ENCODE assay signal across 14 cellular contexts in the genomic region with DNA sequence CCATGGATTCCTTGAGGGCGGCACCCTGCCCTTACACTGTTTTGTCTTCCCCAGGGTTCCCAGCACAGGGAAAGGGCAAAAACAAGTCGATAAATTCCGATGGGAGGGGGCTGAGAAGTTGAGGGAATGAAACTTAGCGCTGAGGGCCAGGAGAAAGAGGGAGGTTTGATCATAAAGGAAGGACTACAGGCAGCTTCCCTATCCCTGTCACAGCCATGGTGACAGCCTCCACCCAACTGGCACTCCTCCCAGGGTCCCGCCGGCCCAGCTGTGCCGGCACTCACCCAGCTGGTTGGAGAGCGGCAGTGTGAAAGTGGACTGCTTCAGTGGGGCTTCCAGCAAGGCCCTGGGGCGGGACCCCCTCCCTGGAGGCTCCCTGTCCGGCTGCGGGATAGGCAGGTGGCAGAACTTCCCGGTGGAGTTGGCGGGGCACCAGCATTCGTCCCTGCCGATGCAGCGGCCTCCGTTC. TPM values are rescaled to one million over a fixed set of nuclear protein-coding genes. Genes with fewer than 3 reads are reported as not detected.
DNase-seq lines count a peak whose midpoint lies in the region; ATAC-seq and TF ChIP-seq lines count a peak whose summit lies in the region.
"Had no signal": no experiment of that assay in that cellular context is flagged by ENCODE, and none has a peak within 500 bp of the region (broad histone marks: within the 10 kb centered on the region; RNA-seq: fewer than 3 reads in every experiment).

No MANE protein-coding gene starts in this region.

- no peaks in the 10 kb centered on the region for H3K36me3 Mint-ChIP-seq in mesothelial cell of epicardium
- H3K36me3 Mint-ChIP-seq in activated CD4-positive, alpha-beta T cell treated with anti-CD3 and anti-CD28 coated beads, Interleukin-2, amount 10 ng/mL, durations not matched to agents 7 days and 5 days (ENCODE audit: low read depth), result no peaks in the 10 kb centered on the region

- H4K20me1 ChIP-seq in IMR-90 (ENCODE audit: insufficient read depth, low read length), result no peaks in the 10 kb centered on the region

- H3K56ac ChIP-seq in IMR-90 (ENCODE audit: extremely low read depth, insufficient read depth, low read length), result no peak overlapping the region

- H3K4me1 Mint-ChIP-seq in mesothelial cell of epicardium, result peaks cover 14% of the 10 kb centered on the region
- no peaks in the 10 kb centered on the region for H3K4me1 Mint-ChIP-seq in activated CD4-positive, alpha-beta T cell treated with anti-CD3 and anti-CD28 coated beads, Interleukin-2, amount 10 ng/mL, durations not matched to agents 7 days and 5 days

- no peaks in the 10 kb centered on the region for H3K9me3 Mint-ChIP-seq in mesothelial cell of epicardium
- no peaks in the 10 kb centered on the region for H3K9me3 Mint-ChIP-seq in activated CD4-positive, alpha-beta T cell treated with anti-CD3 and anti-CD28 coated beads, Interleukin-2, amount 10 ng/mL, durations not matched to agents 7 days and 5 days
- H3K9me3 Mint-ChIP-seq: activated T-helper 2 cell treated with anti-CD3 and anti-CD28 coated beads, Interferon-gamma antibody, Interleukin-2, Interleukin-4, amounts not matched to agents 10 μg/mL and 5 μg/mL and 100 μg/mL, durations not matched to agents 14 hours and 24 hours and 36 hours had no signal

- TF ChIP-seq CTCF in IMR-90 (conservative IDR thresholded peaks at IDR 0.05; ENCODE audit: low read depth, low read length) (no peak), esophagus squamous epithelium (IDR thresholded peaks at IDR 0.05) (no peak), mesothelial cell of epicardium (IDR thresholded peaks at IDR 0.05; ENCODE audit: unreplicated experiment) (no peak)

- H3K9ac ChIP-seq in IMR-90 (ENCODE audit: low read depth, low read length), result no peak overlapping the region

- H3K36me3 ChIP-seq in IMR-90 (ENCODE audit: control insufficient read depth, insufficient read depth, low read length), result peaks cover 4% of the 10 kb centered on the region; the same call in 1 of the 2 replicates
- peaks cover 0 to 35% (median 4%) of the 10 kb centered on the region in 3 donors for H3K36me3 ChIP-seq in esophagus squamous epithelium

- CTCF ChIA-PET in IMR-90 (lab: Yijun Ruan, JAX), result no interaction called here
- CTCF ChIA-PET in activated CD4-positive, alpha-beta T cell treated with anti-CD3 and anti-CD28 coated beads, Interleukin-2, amount 10 ng/mL, durations not matched to agents 7 days and 5 days (lab: Charles Lee), result no interaction called here

- H4K5ac ChIP-seq in IMR-90 (ENCODE audit: low read depth, low read length), result peak overlapping the region; percentile 35; the same call in 1 of the 2 replicates

- H2BK120ac ChIP-seq in IMR-90 (ENCODE audit: low read depth, low read length), result no peak overlapping the region

- 49% methylated on average over 10 of the region's 17 CpGs; no CpG with 5 or more reads in 1 of the 2 experiments for WGBS in IMR-90 (ENCODE audit: extremely low coverage in 2 of 2, insufficient read length in 1 of 2), 2 experiments
- 59 to 64% methylated on average over 6 to 16 of the region's 17 CpGs for WGBS in esophagus squamous epithelium, 2 donors

- no peak overlapping the region for H3K14ac ChIP-seq in IMR-90 (replicated peaks; ENCODE audit: low read depth, low read length)

- H2AFZ ChIP-seq in IMR-90 (replicated peaks; ENCODE audit: low read length, poor library complexity), result no peak overlapping the region

- H3K9me1 ChIP-seq in IMR-90 (ENCODE audit: insufficient read depth, low read length), result peaks cover 11% of the 10 kb centered on the region

- H2AK9ac ChIP-seq in IMR-90 (replicated peaks; ENCODE audit: low read depth, low read length, poor library complexity), result peak overlapping the region; percentile 22

- peaks cover under 1% of the 10 kb centered on the region; the same call in 1 of the 2 replicates for H3K9me3 ChIP-seq in IMR-90 (ENCODE audit: control insufficient read depth, insufficient read depth, low read length)
- no peaks in the 10 kb centered on the region for H3K9me3 ChIP-seq in esophagus squamous epithelium

- no peak overlapping the region for H3K4me2 ChIP-seq in IMR-90 (ENCODE audit: low read depth, low read length)

- POLR2A ChIA-PET in IMR-90 (lab: Charles Lee; ENCODE audit: unreplicated experiment), result no interaction called here
- POLR2A ChIA-PET in activated CD4-positive, alpha-beta T cell treated with anti-CD3 and anti-CD28 coated beads, Interleukin-2, amount 10 ng/mL, durations not matched to agents 7 days and 5 days (lab: Charles Lee), result no interaction called here

- H2AK5ac ChIP-seq in IMR-90 (ENCODE audit: low read depth, low read length), result no peak overlapping the region; the same call in 1 of the 2 replicates

- intact Hi-C loops in IMR-90 (cut with micrococcal nuclease), result no loop called here
- intact Hi-C loops in esophagus squamous epithelium (cut with DNase I), result no loop called here

- TF ChIP-seq RAD21 in IMR-90 (IDR thresholded peaks at IDR 0.05; ENCODE audit: low read length), result no peak

- dilution Hi-C loops in IMR-90 (cut with HindIII; ENCODE audit: low sequenced_read_pairs, unreplicated experiment), result no loop called here

- H3K4me3 ChIP-seq in IMR-90 (ENCODE audit: insufficient read depth, low read depth, low read length) (no peak overlapping the region), esophagus squamous epithelium (no peak overlapping the region)

- H3K27ac ChIP-seq in IMR-90 (ENCODE audit: insufficient read depth, low read length), result no peak overlapping the region
- H3K27ac ChIP-seq in esophagus squamous epithelium, result peak overlapping the region in 3 of 4 donors; percentile 34 to 70 (median 58)
- H3K27ac ChIP-seq in substantia nigra (ENCODE audit: low read depth, low read length, poor library complexity, severe bottlenecking), result no peak overlapping the region

- H3K23ac ChIP-seq in IMR-90 (ENCODE audit: low read depth, low read length), result 0 out of 2 replicates have a peak overlapping the region, but pooled peaks have one; percentile 32

- DNase-seq in IMR-90 (no peak), esophagus squamous epithelium (lab: John Stamatoyannopoulos, UW) (no peak), mesothelial cell of epicardium (ENCODE audit: low spot score in 2 of 2, unreplicated experiment in 2 of 2) (no peak), substantia nigra (lab: John Stamatoyannopoulos, UW) (peak in 28 of 49 donors; percentile 12 to 67 (median 30)), NCI-H526 treated with DMSO at 0.1 percent for 48 hours (lab: John Stamatoyannopoulos, UW) (no peak)
- no peak for DNase-seq in activated CD4-positive, alpha-beta T cell treated with anti-CD3 and anti-CD28 coated beads, Interleukin-2, amount 10 ng/mL, durations not matched to agents 7 days and 5 days
- DNase-seq: AML-193; effector memory CD4-positive, alpha-beta T cell; foreskin melanocyte; NCI-H2227 treated with DMSO at 0.1 percent for 48 hours; trophoblast cell had no signal

- BruUV-seq in IMR-90 (replicated peaks; lab: Mats Ljungman, UMichigan), result no TSS peak

- H3K4me1 ChIP-seq in IMR-90 (ENCODE audit: control insufficient read depth, insufficient read depth, low read length) (peaks cover 23% of the 10 kb centered on the region), esophagus squamous epithelium (peaks cover 16 to 51% (median 26%) of the 10 kb centered on the region in 3 donors)

- no peak overlapping the region for H3K4me3 Mint-ChIP-seq in mesothelial cell of epicardium
- no peak overlapping the region for H3K4me3 Mint-ChIP-seq in activated CD4-positive, alpha-beta T cell treated with anti-CD3 and anti-CD28 coated beads, Interleukin-2, amount 10 ng/mL, durations not matched to agents 7 days and 5 days

- peak overlapping the region in 1 of 2 experiments; percentile 56; a peak in 1 of 4 replicates for H4K8ac ChIP-seq in IMR-90 (ENCODE audit: low read depth in 2 of 2, low read length in 2 of 2)

- no peak overlapping the region for H2BK5ac ChIP-seq in IMR-90 (ENCODE audit: low read depth, low read length, poor library complexity, severe bottlenecking)

- ATAC-seq in IMR-90 (ENCODE audit: low read depth), result no peak; the same call in 1 of the 2 replicates
- ATAC-seq in GM18505 (IDR thresholded peaks at IDR 0.05; ENCODE audit: unreplicated experiment), result no peak
- ATAC-seq in HG02870 (IDR thresholded peaks at IDR 0.05; ENCODE audit: unreplicated experiment), result no peak

- H3K4ac ChIP-seq in IMR-90 (ENCODE audit: low read depth, low read length), result peak overlapping the region; percentile 27; the same call in 1 of the 2 replicates

- H3K18ac ChIP-seq in IMR-90 (ENCODE audit: low read depth, low read length), result no peak overlapping the region

- TF ChIP-seq POLR2A in IMR-90 (IDR thresholded peaks at IDR 0.05; ENCODE audit: low read depth, low read length) (no peak), esophagus squamous epithelium (IDR thresholded peaks at IDR 0.05) (no peak), GM18505 (IDR thresholded peaks at IDR 0.05; ENCODE audit: borderline replicate concordance, extremely low read depth, insufficient read depth, insufficient read length) (no peak)

- no peak overlapping the region for H2BK15ac ChIP-seq in IMR-90 (ENCODE audit: low read depth, low read length)

- peak overlapping the region; percentile 12 for H3K27ac Mint-ChIP-seq in mesothelial cell of epicardium
- no peak overlapping the region for H3K27ac Mint-ChIP-seq in activated CD4-positive, alpha-beta T cell treated with anti-CD3 and anti-CD28 coated beads, Interleukin-2, amount 10 ng/mL, durations not matched to agents 7 days and 5 days
- H3K27ac Mint-ChIP-seq: activated T-helper 2 cell treated with anti-CD3 and anti-CD28 coated beads, Interferon-gamma antibody, Interleukin-2, Interleukin-4, amounts not matched to agents 10 μg/mL and 5 μg/mL and 100 μg/mL, durations not matched to agents 14 hours and 24 hours and 36 hours had no signal

- H3K27me3 Mint-ChIP-seq in mesothelial cell of epicardium (ENCODE audit: low read depth), result no peaks in the 10 kb centered on the region
- H3K27me3 Mint-ChIP-seq in activated CD4-positive, alpha-beta T cell treated with anti-CD3 and anti-CD28 coated beads, Interleukin-2, amount 10 ng/mL, durations not matched to agents 7 days and 5 days, result peaks cover 3% of the 10 kb centered on the region

- H3K27me3 ChIP-seq in IMR-90 (ENCODE audit: control insufficient read depth, insufficient read depth, low read length), result no peaks in the 10 kb centered on the region
- no peaks in the 10 kb centered on the region for H3K27me3 ChIP-seq in esophagus squamous epithelium

- H3K79me1 ChIP-seq in IMR-90 (ENCODE audit: low read depth in 1 of 2, low read length in 2 of 2), result peaks cover 0 to 23% of the 10 kb centered on the region in 2 experiments; a peak in 2 of 4 replicates

- peak overlapping the region; percentile 5; the same call in 1 of the 2 replicates for H2BK20ac ChIP-seq in IMR-90 (ENCODE audit: low read depth, low read length)

- 0 out of 2 replicates have a peak overlapping the region, but pooled peaks have one; percentile 18 for H4K91ac ChIP-seq in IMR-90 (ENCODE audit: insufficient read depth, low read depth, low read length)

- in situ Hi-C loops in IMR-90 (cut with MboI; ENCODE audit: low sequenced_read_pairs), result no loop called here

RNA-seq across cellular contexts. Expression of gene ISCA2, which starts 58.4 kb away (rescaled TPM):
- total RNA-seq in IMR-90 (2012; rRNA removed), result 5.4 and 9.2 TPM in 2 replicates
- 25.7 and 25.8 TPM in 2 replicates for polyA plus RNA-seq in IMR-90 (2012; rRNA removed)
- 2.7 and 5.1 TPM in 2 replicates for polyA plus RNA-seq in IMR-90 (2012; cell fraction: cytosol; rRNA removed)
- 1.3 and 5.5 TPM in 2 replicates for polyA plus RNA-seq in IMR-90 (2012; cell fraction: nucleus; rRNA removed; ENCODE audit: low replicate concordance)
- 10 to 100 TPM in 1 of 4 donors, 1 to 10 TPM in 3; 4.6 to 15.1 (median 6.2) TPM for total RNA-seq in esophagus squamous epithelium
- total RNA-seq in mesothelial cell of epicardium, result 24.0 to 25.4 TPM (median 24.1 TPM) in 3 replicates
- total RNA-seq in activated CD4-positive, alpha-beta T cell treated with anti-CD3 and anti-CD28 coated beads, Interleukin-2, amount 10 ng/mL, durations not matched to agents 7 days and 5 days, result 10 to 100 TPM; 30.1 to 30.4 TPM

RNA-seq across cellular contexts. Expression of gene NPC2, which starts 58.8 kb away (rescaled TPM):
- total RNA-seq in IMR-90 (2012; rRNA removed), result 123 and 210 TPM in 2 replicates
- polyA plus RNA-seq in IMR-90 (2012; rRNA removed), result 272 and 273 TPM in 2 replicates
- polyA plus RNA-seq in IMR-90 (2012; cell fraction: cytosol; rRNA removed), result 197 and 369 TPM in 2 replicates
- polyA plus RNA-seq in IMR-90 (2012; cell fraction: nucleus; rRNA removed; ENCODE audit: low replicate concordance), result 66.2 and 72.0 TPM in 2 replicates
- total RNA-seq in esophagus squamous epithelium, result 100 to 1,000 TPM; 174 to 331 (median 251) TPM
- total RNA-seq in mesothelial cell of epicardium, result 178 to 194 TPM (median 178 TPM) in 3 replicates
- total RNA-seq in activated CD4-positive, alpha-beta T cell treated with anti-CD3 and anti-CD28 coated beads, Interleukin-2, amount 10 ng/mL, durations not matched to agents 7 days and 5 days, result 10 to 100 TPM; 54.1 to 74.1 TPM

Comparison
In these comparisons a context has a peak if more than half of its experiments do, and no peak if none do; other contexts are left out.
1. DNase-seq: peak in substantia nigra (28 of 49); none in IMR-90 (single experiment), esophagus squamous epithelium (single experiment), mesothelial cell of epicardium (0 of 2), NCI-H526 treated with DMSO at 0.1 percent for 48 hours (single experiment) and activated CD4-positive, alpha-beta T cell treated with anti-CD3 and anti-CD28 coated beads, Interleukin-2, amount 10 ng/mL, durations not matched to agents 7 days and 5 days (single experiment).
2. H3K27ac ChIP-seq: peak in esophagus squamous epithelium (3 of 4); none in IMR-90 (single experiment) and substantia nigra (single experiment).